In the genomic region with DNA sequence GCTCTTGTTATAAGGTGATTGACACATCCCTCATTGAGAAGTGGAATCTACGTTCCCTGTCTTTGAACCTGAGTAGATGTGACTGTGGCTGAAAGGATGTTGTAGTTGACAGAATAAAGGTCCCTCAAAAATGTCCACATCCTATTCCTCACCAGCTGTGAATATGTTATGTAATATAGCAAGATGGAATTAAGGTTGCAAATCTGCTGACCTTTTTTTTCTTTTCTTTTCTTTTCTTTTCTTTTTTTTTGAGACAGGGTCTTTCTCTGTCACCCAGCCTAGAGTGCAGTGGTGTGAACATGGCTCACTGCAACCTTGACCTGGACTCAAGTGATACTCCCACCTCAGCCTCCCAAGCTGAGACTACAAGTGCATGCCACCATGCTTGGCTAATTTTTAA, we compare ENCODE assay signal across 24 cellular contexts. TPM values are rescaled to one million over a fixed set of nuclear protein-coding genes. Genes with fewer than 3 reads are reported as not detected.
A peak's percentile ranks its signal among the peaks of the same experiment; 100 is the strongest.
DNase-seq lines count a peak whose midpoint lies in the region; ATAC-seq, FAIRE-seq and TF ChIP-seq lines count a peak whose summit lies in the region.
"Had no signal": no experiment of that assay in that cellular context is flagged by ENCODE, and none has a peak within 500 bp of the region (broad histone marks: within the 10 kb centered on the region; RNA-seq: fewer than 3 reads in every experiment).

No MANE protein-coding gene starts in this region.

- no peaks in the 10 kb centered on the region for H3K79me2 ChIP-seq in trophoblast cell (ENCODE audit: control insufficient read depth, insufficient read depth, low read length, poor library complexity)

- H3K18ac ChIP-seq in IMR-90 (ENCODE audit: low read depth, low read length) (no peak overlapping the region), trophoblast cell (ENCODE audit: low read length) (no peak overlapping the region)

- H4K12ac ChIP-seq in trophoblast cell (ENCODE audit: low read depth, low read length): no peak overlapping the region

- in situ Hi-C loops in IMR-90 (cut with MboI; ENCODE audit: low sequenced_read_pairs): loop anchor here (25.0 kb wide), 1 partner anchor 387 kb away; no protein-coding TSS in a partner anchor
- in situ Hi-C loops in G401 (cut with HindIII; ENCODE audit: low sequenced_read_pairs): loop anchor here (5.0 kb wide), 1 partner anchor 97 kb away; no protein-coding TSS in a partner anchor

- H3K4me3 ChIP-seq in IMR-90 (ENCODE audit: insufficient read depth, low read depth, low read length) (no peak overlapping the region), trophoblast cell (ENCODE audit: low read depth, low read length) (no peak overlapping the region)
- H3K4me3 ChIP-seq: BLaER1 treated with 17β-estradiol and CSF1 and Interleukin-3, amounts not matched to agents 10 nM and 100 nM had no signal

- POLR2A ChIA-PET in IMR-90 (lab: Charles Lee; ENCODE audit: unreplicated experiment): no interaction called here

- H3K27ac ChIP-seq in C4-2B (peak overlapping the region; percentile 56), IMR-90 (ENCODE audit: insufficient read depth, low read length) (no peak overlapping the region), VCaP (peak overlapping the region; percentile 99), trophoblast cell (ENCODE audit: low read depth, low read length) (no peak overlapping the region)
- H3K27ac ChIP-seq: BLaER1 treated with 17β-estradiol and CSF1 and Interleukin-3, amounts not matched to agents 10 nM and 100 nM had no signal

- intact Hi-C loops in IMR-90 (cut with micrococcal nuclease): loop anchor here (5.0 kb wide), 1 partner anchor 52 kb away; no protein-coding TSS in a partner anchor

- dilution Hi-C loops in IMR-90 (cut with HindIII; ENCODE audit: low sequenced_read_pairs, unreplicated experiment): no loop called here

- H2AFZ ChIP-seq in IMR-90 (replicated peaks; ENCODE audit: low read length, poor library complexity): no peak overlapping the region
- no peak overlapping the region for H2AFZ ChIP-seq in trophoblast cell (ENCODE audit: insufficient read depth, low read length, poor library complexity)

- H4K5ac ChIP-seq in IMR-90 (ENCODE audit: low read depth, low read length): no peak overlapping the region

- TF ChIP-seq RAD21 in IMR-90 (IDR thresholded peaks at IDR 0.05; ENCODE audit: low read length): no peak

- no peak overlapping the region for H2BK15ac ChIP-seq in IMR-90 (ENCODE audit: low read depth, low read length)

- no peak for TF ChIP-seq POLR2A in IMR-90 (IDR thresholded peaks at IDR 0.05; ENCODE audit: low read depth, low read length)

- H2AK9ac ChIP-seq in IMR-90 (replicated peaks; ENCODE audit: low read depth, low read length, poor library complexity): no peak overlapping the region

- no peak overlapping the region for H3K23ac ChIP-seq in IMR-90 (ENCODE audit: low read depth, low read length)
- no peak overlapping the region for H3K23ac ChIP-seq in trophoblast cell (ENCODE audit: low read length)

- H2AK5ac ChIP-seq in IMR-90 (ENCODE audit: low read depth, low read length): no peak overlapping the region
- H2AK5ac ChIP-seq in trophoblast cell (ENCODE audit: low read length): peak overlapping the region; percentile 7

- H3K56ac ChIP-seq in IMR-90 (ENCODE audit: extremely low read depth, insufficient read depth, low read length): no peak overlapping the region

- H2BK20ac ChIP-seq in IMR-90 (ENCODE audit: low read depth, low read length): no peak overlapping the region

- H3K9me1 ChIP-seq in IMR-90 (ENCODE audit: insufficient read depth, low read length): no peaks in the 10 kb centered on the region

- H3K36me3 ChIP-seq in IMR-90 (ENCODE audit: control insufficient read depth, insufficient read depth, low read length): no peaks in the 10 kb centered on the region
- no peaks in the 10 kb centered on the region for H3K36me3 ChIP-seq in trophoblast cell (ENCODE audit: control insufficient read depth in 1 of 2, insufficient read depth in 2 of 2, low read length in 2 of 2)
- H3K36me3 ChIP-seq: BLaER1 treated with 17β-estradiol and CSF1 and Interleukin-3, amounts not matched to agents 10 nM and 100 nM had no signal

- H3K9me3 ChIP-seq in IMR-90 (ENCODE audit: control insufficient read depth, insufficient read depth, low read length): no peaks in the 10 kb centered on the region
- no peaks in the 10 kb centered on the region for H3K9me3 ChIP-seq in trophoblast cell (ENCODE audit: insufficient read depth, low read depth, low read length)
- H3K9me3 ChIP-seq: BLaER1 treated with 17β-estradiol and CSF1 and Interleukin-3, amounts not matched to agents 10 nM and 100 nM had no signal

- H4K91ac ChIP-seq in IMR-90 (ENCODE audit: insufficient read depth, low read depth, low read length): no peak overlapping the region
- no peak overlapping the region for H4K91ac ChIP-seq in trophoblast cell (ENCODE audit: low read depth, low read length)

- no peak for ATAC-seq in IMR-90 (ENCODE audit: low read depth)
- ATAC-seq in GM21825 (IDR thresholded peaks at IDR 0.05; ENCODE audit: unreplicated experiment): no peak
- no peak for ATAC-seq in SK-N-SH treated with all-trans-retinoic acid at 6 μM for 48 hours

- peak overlapping the region; percentile 64 for H2BK12ac ChIP-seq in trophoblast cell (ENCODE audit: low read length)

- no peak for FAIRE-seq in GM19239 (lab: Jason Lieb, UNC)
- FAIRE-seq: GM12892, GM18507 had no signal

- CTCF ChIA-PET in IMR-90 (lab: Yijun Ruan, JAX): no interaction called here

- peaks cover 8% of the 10 kb centered on the region for H3K27me3 ChIP-seq in IMR-90 (ENCODE audit: control insufficient read depth, insufficient read depth, low read length)
- no peaks in the 10 kb centered on the region for H3K27me3 ChIP-seq in trophoblast cell (ENCODE audit: insufficient read depth, low read length)
- H3K27me3 ChIP-seq: BLaER1 treated with 17β-estradiol and CSF1 and Interleukin-3, amounts not matched to agents 10 nM and 100 nM had no signal

- DNase-seq in IMR-90: no peak
- no peak for DNase-seq in trophoblast cell
- no peak for DNase-seq in GM19239 (ENCODE audit: insufficient read length, low spot score)
- DNase-seq in G401 (ENCODE audit: low spot score): no peak
- DNase-seq: 8988T; AML-193; CD4-positive, alpha-beta memory T cell; CD4-positive, CD25-positive, alpha-beta regulatory T cell; CD8-positive, alpha-beta memory T cell; COR-L47; DMS 273 treated with DMSO at 0.1 percent for 48 hours; DMS153; DMS53; DMS79; DND-41; EL; GF-D8 had no signal

- H3K4me1 ChIP-seq in IMR-90 (ENCODE audit: control insufficient read depth, insufficient read depth, low read length) (no peaks in the 10 kb centered on the region), trophoblast cell (ENCODE audit: control insufficient read depth in 1 of 2, insufficient read depth in 2 of 2, low read length in 2 of 2) (peaks cover 12 to 15% of the 10 kb centered on the region in 2 experiments)

- H4K20me1 ChIP-seq in IMR-90 (ENCODE audit: insufficient read depth, low read length): no peaks in the 10 kb centered on the region
- H4K20me1 ChIP-seq: BLaER1 treated with 17β-estradiol and CSF1 and Interleukin-3, amounts not matched to agents 10 nM and 100 nM had no signal

- no peak overlapping the region for H4K8ac ChIP-seq in IMR-90 (ENCODE audit: low read depth in 2 of 2, low read length in 2 of 2)
- H4K8ac ChIP-seq in trophoblast cell (ENCODE audit: low read depth, low read length): no peak overlapping the region

- H2BK120ac ChIP-seq in IMR-90 (ENCODE audit: low read depth, low read length): no peak overlapping the region
- H2BK120ac ChIP-seq in trophoblast cell (ENCODE audit: insufficient read depth, low read length, poor library complexity): peak overlapping the region; percentile 31

- H3K4me2 ChIP-seq in IMR-90 (ENCODE audit: low read depth, low read length) (no peak overlapping the region), trophoblast cell (ENCODE audit: low read length) (no peak overlapping the region)
- H3K4me2 ChIP-seq: BLaER1 treated with 17β-estradiol and CSF1 and Interleukin-3, amounts not matched to agents 10 nM and 100 nM had no signal

- H3K79me1 ChIP-seq in IMR-90 (ENCODE audit: low read depth in 1 of 2, low read length in 2 of 2) (no peaks in the 10 kb centered on the region), trophoblast cell (ENCODE audit: low read length) (peaks cover 21% of the 10 kb centered on the region)

- WGBS in IMR-90 (ENCODE audit: extremely low coverage in 2 of 2, insufficient read length in 1 of 2), 2 experiments: no CpG with 5 or more reads among the region's 1 CpG
- WGBS in trophoblast cell (ENCODE audit: extremely low coverage, insufficient coverage, insufficient read length): no CpG with 5 or more reads among the region's 1 CpG

- H3K4ac ChIP-seq in IMR-90 (ENCODE audit: low read depth, low read length) (no peak overlapping the region), trophoblast cell (ENCODE audit: low read depth, low read length) (no peak overlapping the region)

- BruUV-seq in IMR-90 (replicated peaks; lab: Mats Ljungman, UMichigan): no TSS peak

- TF ChIP-seq CTCF in C4-2B (conservative IDR thresholded peaks at IDR 0.05): no peak
- TF ChIP-seq CTCF in IMR-90 (conservative IDR thresholded peaks at IDR 0.05; ENCODE audit: low read depth, low read length): no peak
- no peak for TF ChIP-seq CTCF in VCaP (conservative IDR thresholded peaks at IDR 0.05)

- H3K14ac ChIP-seq in IMR-90 (replicated peaks; ENCODE audit: low read depth, low read length): no peak overlapping the region
- no peak overlapping the region for H3K14ac ChIP-seq in trophoblast cell (ENCODE audit: low read length)

- H3K9ac ChIP-seq in IMR-90 (ENCODE audit: low read depth, low read length) (no peak overlapping the region), trophoblast cell (ENCODE audit: low read length) (no peak overlapping the region)
- H3K9ac ChIP-seq: BLaER1 treated with 17β-estradiol and CSF1 and Interleukin-3, amounts not matched to agents 10 nM and 100 nM had no signal

- H2BK5ac ChIP-seq in IMR-90 (ENCODE audit: low read depth, low read length, poor library complexity, severe bottlenecking) (no peak overlapping the region), trophoblast cell (ENCODE audit: low read depth, low read length, poor library complexity) (no peak overlapping the region)

TF ChIP-seq in IMR-90, 13 proteins besides CTCF, POLR2A, EP300 and RAD21:
- TF ChIP-seq MAFK (IDR thresholded peaks at IDR 0.05; ENCODE audit: low read depth, low read length) (0 out of 2 replicates have a peak, but pooled peaks have one; percentile 24), FOS (IDR thresholded peaks at IDR 0.05; ENCODE audit: low read depth, low read length) (no peak)

TF ChIP-seq in SK-N-SH treated with all-trans-retinoic acid at 6 μM for 48 hours, 23 proteins besides CTCF, POLR2A, EP300 and RAD21 (continues in another document):
- TF ChIP-seq ZNF8 (CRISPR knock-in tag; IDR thresholded peaks at IDR 0.05): no peak

RNA-seq across cellular contexts. Expression of gene CCNG2, which starts 7.2 kb away (rescaled TPM):
- 11.3 and 23.9 TPM in 2 replicates for total RNA-seq in IMR-90 (2012; rRNA removed)
- polyA plus RNA-seq in IMR-90 (2012; rRNA removed): 10.9 and 14.9 TPM in 2 replicates
- polyA plus RNA-seq in IMR-90 (2012; cell fraction: cytosol; rRNA removed): 5.8 and 8.5 TPM in 2 replicates
- 3.9 and 12.2 TPM in 2 replicates for polyA plus RNA-seq in IMR-90 (2012; cell fraction: nucleus; rRNA removed; ENCODE audit: low replicate concordance)
- polyA plus RNA-seq in trophoblast cell (2013): 69.7 and 76.1 TPM in 2 replicates
- 16.3 and 20.2 TPM in 2 replicates for total RNA-seq in G401 (2014; rRNA removed; shearing (Covaris generic))

Comparison
In these comparisons a context has a peak if more than half of its experiments do, and no peak if none do; other contexts are left out.
1. H3K27ac ChIP-seq: peak in C4-2B (single experiment) and VCaP (single experiment); none in IMR-90 (single experiment) and trophoblast cell (single experiment).